ENCODE assay signal across 8 cellular contexts in the genomic region with DNA sequence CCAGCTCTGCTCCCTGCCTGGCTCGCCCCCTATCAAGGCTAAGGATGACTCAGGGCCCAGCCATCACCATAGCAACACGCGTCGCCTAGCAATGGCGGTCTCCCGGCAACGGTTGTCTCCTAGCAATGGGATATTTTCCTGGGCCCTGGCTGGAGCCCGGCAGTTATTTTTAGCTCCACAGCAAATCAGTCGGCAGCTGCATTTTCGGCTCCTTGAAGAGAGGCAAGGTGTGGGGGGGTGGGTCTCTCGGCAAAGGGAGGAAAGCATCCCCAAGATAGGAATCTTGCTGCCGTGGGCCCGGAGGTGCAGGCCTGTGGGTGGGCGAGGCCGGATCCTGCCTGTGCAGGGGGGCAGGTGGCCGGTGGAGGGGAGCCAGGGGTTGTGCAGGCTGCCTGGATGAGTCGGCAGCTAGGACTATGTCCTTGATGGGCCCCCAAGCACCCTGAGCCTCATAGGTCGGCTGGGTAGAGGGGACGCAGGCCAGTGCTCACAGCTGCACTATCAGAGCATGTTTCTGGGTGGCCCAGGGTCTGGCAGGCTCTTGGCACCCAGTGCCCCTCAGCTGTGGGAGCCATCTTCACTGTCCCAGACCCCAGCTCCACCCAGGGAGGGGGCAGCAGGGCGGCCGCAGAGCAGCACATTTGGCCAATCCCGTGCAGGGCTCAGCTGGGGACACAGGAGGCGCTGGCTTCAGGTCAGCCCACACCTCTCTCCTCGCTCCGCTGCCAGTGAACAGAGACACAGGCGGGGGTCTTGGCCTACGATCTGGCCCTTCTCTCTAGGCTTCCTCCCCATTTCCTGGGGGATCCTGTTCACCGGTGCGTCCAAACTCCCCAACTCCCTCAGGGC. TPM values are rescaled to one million over a fixed set of nuclear protein-coding genes. Genes with fewer than 3 reads are reported as not detected.
A peak's percentile ranks its signal among the peaks of the same experiment; 100 is the strongest.
DNase-seq lines count a peak whose midpoint lies in the region; ATAC-seq and TF ChIP-seq lines count a peak whose summit lies in the region.

No MANE protein-coding gene starts in this region.

- H3K4me2 ChIP-seq in BLaER1 (peak overlapping the region; percentile 75), mammary epithelial cell (ENCODE audit: insufficient read depth, low read depth, low read length) (no peak overlapping the region)

- no peak for ATAC-seq in GM21423 (IDR thresholded peaks at IDR 0.05; ENCODE audit: unreplicated experiment)
- ATAC-seq in activated CD8-positive, alpha-beta memory T cell treated with anti-CD3 and anti-CD28 coated beads, Interleukin-2, amount 10 ng/mL, durations not matched to agents 7 days and 5 days, result no peak

- TF ChIP-seq CTCF in chondrocyte (IDR thresholded peaks at IDR 0.05), result no peak
- no peak for TF ChIP-seq CTCF in mammary epithelial cell (conservative IDR thresholded peaks at IDR 0.05 in 1 of 2, IDR thresholded peaks at IDR 0.05 in 1 of 2; ENCODE audit: extremely low read depth in 1 of 2, insufficient read depth in 1 of 2, low read depth in 1 of 2, low read length in 2 of 2)

- no peaks in the 10 kb centered on the region for H3K36me3 Mint-ChIP-seq in chondrocyte (ENCODE audit: low read depth)
- H3K36me3 Mint-ChIP-seq in activated CD8-positive, alpha-beta memory T cell treated with anti-CD3 and anti-CD28 coated beads, Interleukin-2, amount 10 ng/mL, durations not matched to agents 7 days and 5 days, result no peaks in the 10 kb centered on the region

- CTCF ChIA-PET in activated CD8-positive, alpha-beta memory T cell treated with anti-CD3 and anti-CD28 coated beads, Interleukin-2, amount 10 ng/mL, durations not matched to agents 7 days and 5 days (lab: Charles Lee), result interaction anchor here (1.2 to 2.6 kb wide), 6 partner anchors 10 to 79 kb away, joined by 3 to 12 read pairs (median 7); partner anchors contain the start of genes ANTKMT, CHTF18, CIAO3 and RPUSD1
- CTCF ChIA-PET in mammary epithelial cell (lab: Charles Lee; ENCODE audit: low non-redundant PET), result interaction anchor here (1.1 kb wide), 1 partner anchor 11 kb away, joined by 6 read pairs; the partner anchor contains the start of gene ANTKMT

- H3K27ac Mint-ChIP-seq in chondrocyte (ENCODE audit: unreplicated experiment), result no peak overlapping the region
- H3K27ac Mint-ChIP-seq in activated CD8-positive, alpha-beta memory T cell treated with anti-CD3 and anti-CD28 coated beads, Interleukin-2, amount 10 ng/mL, durations not matched to agents 7 days and 5 days, result no peak overlapping the region

- no peaks in the 10 kb centered on the region for H3K79me2 ChIP-seq in mammary epithelial cell (ENCODE audit: insufficient read depth, low read length)

- H3K9me3 ChIP-seq in BLaER1 (no peaks in the 10 kb centered on the region), SJSA1 (replicated peaks) (no peaks in the 10 kb centered on the region), mammary epithelial cell (replicated peaks; ENCODE audit: insufficient read depth, low read length) (no peaks in the 10 kb centered on the region)

- 10% methylated on average over 28 of the region's 29 CpGs for WGBS in mammary epithelial cell (ENCODE audit: low coverage, missing lambda C conversion rate)

- no peaks in the 10 kb centered on the region for H3K9me3 Mint-ChIP-seq in chondrocyte (ENCODE audit: low read depth)
- H3K9me3 Mint-ChIP-seq in activated CD8-positive, alpha-beta memory T cell treated with anti-CD3 and anti-CD28 coated beads, Interleukin-2, amount 10 ng/mL, durations not matched to agents 7 days and 5 days (ENCODE audit: low read depth), result no peaks in the 10 kb centered on the region

- intact Hi-C loops in mammary epithelial cell (cut with micrococcal nuclease), result no loop called here

- no peak overlapping the region for H2AFZ ChIP-seq in mammary epithelial cell (ENCODE audit: low read depth, low read length)

- H3K4me3 Mint-ChIP-seq in chondrocyte (ENCODE audit: unreplicated experiment), result no peak overlapping the region
- H3K4me3 Mint-ChIP-seq in activated CD8-positive, alpha-beta memory T cell treated with anti-CD3 and anti-CD28 coated beads, Interleukin-2, amount 10 ng/mL, durations not matched to agents 7 days and 5 days, result no peak overlapping the region

- peaks cover 56% of the 10 kb centered on the region for H4K20me1 ChIP-seq in BLaER1
- H4K20me1 ChIP-seq in mammary epithelial cell (ENCODE audit: insufficient read depth, low read length), result no peaks in the 10 kb centered on the region

- no peaks in the 10 kb centered on the region for H3K36me3 ChIP-seq in BLaER1
- H3K36me3 ChIP-seq in SJSA1, result no peaks in the 10 kb centered on the region
- no peaks in the 10 kb centered on the region for H3K36me3 ChIP-seq in mammary epithelial cell (ENCODE audit: insufficient read depth, low read length)

- H3K4me1 Mint-ChIP-seq in chondrocyte (ENCODE audit: low read depth), result peaks cover 12% of the 10 kb centered on the region
- peaks cover 3% of the 10 kb centered on the region for H3K4me1 Mint-ChIP-seq in activated CD8-positive, alpha-beta memory T cell treated with anti-CD3 and anti-CD28 coated beads, Interleukin-2, amount 10 ng/mL, durations not matched to agents 7 days and 5 days

- H3K9ac ChIP-seq in BLaER1 (no peak overlapping the region), mammary epithelial cell (ENCODE audit: insufficient read depth, low read length) (no peak overlapping the region)

- peak; percentile 93 for DNase-seq in LHCN-M2 (ENCODE audit: low read depth)
- peak; percentile 66 to 85 for DNase-seq in SJSA1 (ENCODE audit: low read depth in 1 of 2, low spot score in 2 of 2)
- peak in 47 of 51 donors; percentile 16 to 93 (median 79) for DNase-seq in hypothalamus (lab: John Stamatoyannopoulos, UW)
- DNase-seq in chondrocyte (ENCODE audit: low spot score), result no peak
- no peak for DNase-seq in activated CD8-positive, alpha-beta memory T cell treated with anti-CD3 and anti-CD28 coated beads, Interleukin-2, amount 10 ng/mL, durations not matched to agents 7 days and 5 days
- DNase-seq in mammary epithelial cell, result no peak

- no peak overlapping the region for H3K27ac ChIP-seq in BLaER1
- no peak overlapping the region for H3K27ac ChIP-seq in SJSA1
- H3K27ac ChIP-seq in mammary epithelial cell (ENCODE audit: insufficient read depth, low read depth, low read length), result no peak overlapping the region

- dilution Hi-C loops in mammary epithelial cell (cut with HindIII; ENCODE audit: low sequenced_read_pairs), result loop anchor here (5.0 to 25.0 kb wide), 7 partner anchors 53 to 677 kb away; partner anchors contain the start of genes CHTF18 and RPUSD1

- BruUV-seq in mammary epithelial cell (replicated peaks; lab: Mats Ljungman, UMichigan), result no TSS peak

- in situ Hi-C loops in mammary epithelial cell (cut with MboI; ENCODE audit: low sequenced_read_pairs in 2 of 2), result loop anchor here in 1 of 2 donors (5.0 to 25.0 kb wide), 2 partner anchors 77 to 352 kb away; partner anchors contain the start of genes CHTF18, RPUSD1 and SSTR5

- peaks cover 51% of the 10 kb centered on the region for H3K4me1 ChIP-seq in BLaER1
- peaks cover 20% of the 10 kb centered on the region for H3K4me1 ChIP-seq in SJSA1 (replicated peaks)
- H3K4me1 ChIP-seq in mammary epithelial cell (ENCODE audit: insufficient read depth, low read length), result peaks cover 19% of the 10 kb centered on the region

- H3K4me3 ChIP-seq in BLaER1 (0 out of 2 replicates have a peak overlapping the region, but pooled peaks have one; percentile 11), SJSA1 (no peak overlapping the region), mammary epithelial cell (replicated peaks in 1 of 3; ENCODE audit: insufficient read depth in 1 of 3, low read depth in 2 of 3, low read length in 3 of 3) (no peak overlapping the region)

- H3K27me3 ChIP-seq in BLaER1 (peaks cover 84% of the 10 kb centered on the region), SJSA1 (replicated peaks) (peaks cover 39% of the 10 kb centered on the region), mammary epithelial cell (ENCODE audit: insufficient read depth, low read length) (peaks cover 21% of the 10 kb centered on the region)

- peaks cover 21% of the 10 kb centered on the region for H3K27me3 Mint-ChIP-seq in chondrocyte (ENCODE audit: low read depth)
- H3K27me3 Mint-ChIP-seq in activated CD8-positive, alpha-beta memory T cell treated with anti-CD3 and anti-CD28 coated beads, Interleukin-2, amount 10 ng/mL, durations not matched to agents 7 days and 5 days, result peaks cover 39% of the 10 kb centered on the region

RNA-seq across cellular contexts. Expression of gene FBXL16, which starts 4.3 kb away (rescaled TPM):
- total RNA-seq in LHCN-M2 (2014; rRNA removed) (0.13 TPM in 1 of 2 replicates, not detected in the other), chondrocyte (0.53 to 0.87 TPM (median 0.82 TPM) in 3 replicates), mammary epithelial cell (1 to 10 TPM in 1 of 2 donors, under 1 TPM in 1; 0.33 to 2.6 TPM)
- polyA plus RNA-seq in LHCN-M2 (2012), result 0.13 TPM
- 0.13 TPM in 1 of 2 replicates, not detected in the other for total RNA-seq in SJSA1 (2014; rRNA removed; shearing (Covaris generic))
- total RNA-seq in activated CD8-positive, alpha-beta memory T cell treated with anti-CD3 and anti-CD28 coated beads, Interleukin-2, amount 10 ng/mL, durations not matched to agents 7 days and 5 days, result 1 to 10 TPM; 4.2 to 7.5 TPM
- 0.53 TPM for polyA plus RNA-seq in mammary epithelial cell
- polyA minus RNA-seq in mammary epithelial cell, result 1.8 TPM

RNA-seq across cellular contexts. Expression of gene METRN, which starts 5.0 kb away (rescaled TPM):
- total RNA-seq in LHCN-M2 (2014; rRNA removed), result 94.9 and 127 TPM in 2 replicates
- 60.7 TPM for polyA plus RNA-seq in LHCN-M2 (2012)
- 75.5 and 99.3 TPM in 2 replicates for total RNA-seq in SJSA1 (2014; rRNA removed; shearing (Covaris generic))
- total RNA-seq in chondrocyte, result 50.7 to 62.3 TPM (median 58.5 TPM) in 3 replicates
- 10 to 100 TPM in 1 of 2 experiments, 1 to 10 TPM in 1; 9.8 to 14.0 TPM for total RNA-seq in activated CD8-positive, alpha-beta memory T cell treated with anti-CD3 and anti-CD28 coated beads, Interleukin-2, amount 10 ng/mL, durations not matched to agents 7 days and 5 days
- total RNA-seq in mammary epithelial cell, result 10 to 100 TPM; 22.2 to 53.1 TPM
- polyA plus RNA-seq in mammary epithelial cell, result 15.0 TPM
- 2.5 TPM for polyA minus RNA-seq in mammary epithelial cell

RNA-seq across cellular contexts. Expression of gene ANTKMT, which starts 11.1 kb away (rescaled TPM):
- total RNA-seq in LHCN-M2 (2014; rRNA removed) (36.7 and 55.9 TPM in 2 replicates), chondrocyte (31.6 to 42.4 TPM (median 38.2 TPM) in 3 replicates), mammary epithelial cell (10 to 100 TPM; 13.5 to 35.4 TPM)
- 40.7 TPM for polyA plus RNA-seq in LHCN-M2 (2012)
- 43.7 and 95.5 TPM in 2 replicates for total RNA-seq in SJSA1 (2014; rRNA removed; shearing (Covaris generic))
- 10 to 100 TPM; 14.8 to 21.1 TPM for total RNA-seq in activated CD8-positive, alpha-beta memory T cell treated with anti-CD3 and anti-CD28 coated beads, Interleukin-2, amount 10 ng/mL, durations not matched to agents 7 days and 5 days
- 12.6 TPM for polyA plus RNA-seq in mammary epithelial cell
- polyA minus RNA-seq in mammary epithelial cell, result 0.72 TPM

RNA-seq across cellular contexts. Expression of gene CCDC78, which starts 16.4 kb away (rescaled TPM):
- total RNA-seq in LHCN-M2 (2014; rRNA removed), result 5.1 and 7.0 TPM in 2 replicates
- polyA plus RNA-seq in LHCN-M2 (2012), result 1.5 TPM
- total RNA-seq in SJSA1 (2014; rRNA removed; shearing (Covaris generic)), result 0.26 TPM in 1 of 2 replicates, not detected in the other
- 1.8 to 3.9 TPM (median 2.5 TPM) in 3 replicates for total RNA-seq in chondrocyte
- total RNA-seq in activated CD8-positive, alpha-beta memory T cell treated with anti-CD3 and anti-CD28 coated beads, Interleukin-2, amount 10 ng/mL, durations not matched to agents 7 days and 5 days, result 1 to 10 TPM; 2.5 to 2.9 TPM
- 1 to 10 TPM; 3.0 to 5.8 TPM for total RNA-seq in mammary epithelial cell
- polyA plus RNA-seq in mammary epithelial cell, result 3.5 TPM
- not detected for polyA minus RNA-seq in mammary epithelial cell

RNA-seq across cellular contexts. Expression of gene HAGHL, which starts 17.0 kb away (rescaled TPM):
- total RNA-seq in LHCN-M2 (2014; rRNA removed), result 10.7 and 19.2 TPM in 2 replicates
- polyA plus RNA-seq in LHCN-M2 (2012), result 15.0 TPM
- 7.8 and 16.6 TPM in 2 replicates for total RNA-seq in SJSA1 (2014; rRNA removed; shearing (Covaris generic))
- 7.9 to 20.6 TPM (median 15.0 TPM) in 3 replicates for total RNA-seq in chondrocyte
- 10 to 100 TPM; 13.0 to 14.3 TPM for total RNA-seq in activated CD8-positive, alpha-beta memory T cell treated with anti-CD3 and anti-CD28 coated beads, Interleukin-2, amount 10 ng/mL, durations not matched to agents 7 days and 5 days
- 10 to 100 TPM in 1 of 2 donors, 1 to 10 TPM in 1; 8.0 to 20.2 TPM for total RNA-seq in mammary epithelial cell
- 8.0 TPM for polyA plus RNA-seq in mammary epithelial cell
- polyA minus RNA-seq in mammary epithelial cell, result 1.0 TPM

Comparison
In these comparisons a context has a peak if more than half of its experiments do, and no peak if none do; other contexts are left out.
1. DNase-seq: peak in LHCN-M2 (single experiment), SJSA1 (2 of 2) and hypothalamus (47 of 51); none in chondrocyte (single experiment), activated CD8-positive, alpha-beta memory T cell treated with anti-CD3 and anti-CD28 coated beads, Interleukin-2, amount 10 ng/mL, durations not matched to agents 7 days and 5 days (single experiment) and mammary epithelial cell (single experiment).